Comparison of ENCODE assay signal across 1 cellular context in genomic region chr16:4687416-4687815, GRCh38.
TF ChIP-seq lines count a peak whose summit lies in the region.

No MANE protein-coding gene starts in this region.

TF ChIP-seq in GM23338, 12 proteins besides CTCF, POLR2A, EP300 and RAD21 (continued from another document):
- TF ChIP-seq REST (IDR thresholded peaks at IDR 0.05; ENCODE audit: unreplicated experiment), result no peak
TF ChIP-seq in GM23338: peak in this region for 0.
